In the genomic region with DNA sequence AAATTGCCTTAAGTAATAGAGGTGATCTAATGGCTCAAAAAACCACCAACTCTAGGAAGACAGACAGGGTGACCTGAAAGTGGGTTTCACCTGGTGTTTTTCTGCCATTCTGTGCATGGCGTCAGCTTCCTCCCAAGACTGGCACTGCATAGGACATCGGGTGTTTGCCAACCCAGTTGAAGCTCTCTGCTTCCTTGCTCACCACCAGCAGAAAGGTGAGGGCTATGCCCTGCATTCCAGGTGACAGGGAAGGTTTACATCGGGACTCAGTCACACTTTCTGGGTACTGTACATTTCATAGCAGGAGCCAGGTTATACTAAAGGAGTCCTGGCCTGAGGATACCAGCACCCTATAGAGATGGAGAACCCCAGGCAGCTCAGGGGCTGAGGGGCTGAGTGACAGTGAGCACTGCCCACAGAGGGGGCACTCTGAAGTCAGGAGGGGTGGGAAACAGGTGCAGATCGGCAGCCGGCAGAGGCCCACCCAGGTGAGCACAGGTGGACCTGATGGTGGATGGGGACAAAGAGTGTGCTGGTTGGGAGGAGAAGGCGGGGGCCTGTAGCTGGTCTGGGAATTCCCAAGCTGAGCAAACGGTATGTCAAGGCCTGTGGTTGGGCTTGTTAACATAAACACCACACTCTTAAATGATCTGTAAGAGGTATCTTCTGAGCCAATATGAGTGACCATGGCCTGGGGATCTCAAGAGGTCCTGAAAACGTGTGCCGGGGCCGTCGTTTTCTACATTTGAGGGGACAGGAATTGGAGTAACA, we compare ENCODE assay signal across 29 cellular contexts.
"Had no signal": no experiment of that assay in that cellular context is flagged by ENCODE, and none has a peak within 500 bp of the region (broad histone marks: within the 10 kb centered on the region; RNA-seq: fewer than 3 reads in every experiment).

No MANE protein-coding gene starts in this region.

- H3K36me3 ChIP-seq: ascending aorta, breast epithelium, cardiac muscle cell, colonic mucosa, esophagus squamous epithelium, gastroesophageal sphincter had no signal

- ATAC-seq: activated naive CD4-positive, alpha-beta T cell treated with anti-CD3 and anti-CD28 coated beads, Interleukin-2, amount 50 U/mL, for 72 hours; activated T-cell treated with anti-CD3 and anti-CD28 coated beads, Interleukin-2, amount 50 U/mL, for 72 hours; effector memory CD8-positive, alpha-beta T cell; gastroesophageal sphincter had no signal

- H3K4me3 ChIP-seq: ascending aorta, breast epithelium, cardiac muscle cell, colonic mucosa, dorsolateral prefrontal cortex, esophagus squamous epithelium, gastroesophageal sphincter had no signal

- H3K27ac Mint-ChIP-seq: activated naive CD4-positive, alpha-beta T cell treated with anti-CD3 and anti-CD28 coated beads, Interleukin-2, amount 10 ng/mL, durations not matched to agents 7 days and 5 days; activated naive CD8-positive, alpha-beta T cell treated with anti-CD3 and anti-CD28 coated beads, Interleukin-2, amount 10 ng/mL, durations not matched to agents 7 days and 5 days; activated T-cell treated with anti-CD3 and anti-CD28 coated beads, Interleukin-2, amount 50 U/mL, for 24 hours; activated T-cell treated with anti-CD3 and anti-CD28 coated beads, Interleukin-2, amount 50 U/mL, for 72 hours; brain; effector memory CD8-positive, alpha-beta T cell had no signal

- H3K4me1 Mint-ChIP-seq: activated naive CD4-positive, alpha-beta T cell treated with anti-CD3 and anti-CD28 coated beads, Interleukin-2, amount 10 ng/mL, durations not matched to agents 7 days and 5 days; brain had no signal

- DNase-seq: activated CD4-positive, alpha-beta T cell treated with anti-CD3 and anti-CD28 coated beads for 4 hours; activated CD4-positive, alpha-beta T cell treated with anti-CD3 and anti-CD28 coated beads, Interleukin-2, amount 50 U/mL, for 1 hour; activated CD4-positive, alpha-beta T cell treated with anti-CD3 and anti-CD28 coated beads, Interleukin-2, amount 50 U/mL, for 48 hours; activated CD4-positive, CD25-positive, alpha-beta regulatory T cell; activated CD4-positive, CD25-positive, alpha-beta regulatory T cell treated with anti-CD3 and anti-CD28 coated beads, Interleukin-2, amount 50 U/mL, for 72 hours; activated CD8-positive, alpha-beta memory T cell treated with anti-CD3 and anti-CD28 coated beads, Interleukin-2, amount 50 U/mL, for 48 hours; activated gamma-delta T cell; activated naive CD4-positive, alpha-beta T cell; activated naive CD4-positive, alpha-beta T cell treated with anti-CD3 and anti-CD28 coated beads, Interleukin-2, amount 10 ng/mL, durations not matched to agents 7 days and 5 days; activated naive CD8-positive, alpha-beta T cell treated with anti-CD3 and anti-CD28 coated beads, Interleukin-2, amount 10 ng/mL, durations not matched to agents 7 days and 5 days; activated T-cell treated with anti-CD3 and anti-CD28 coated beads for 4 hours; activated T-cell treated with anti-CD3 and anti-CD28 coated beads, Interleukin-2, amount 50 U/mL, for 24 hours; activated T-cell treated with anti-CD3 and anti-CD28 coated beads, Interleukin-2, amount 50 U/mL, for 72 hours; central memory CD4-positive, alpha-beta T cell; cerebellar nuclear complex; colonic mucosa; dorsolateral prefrontal cortex; effector memory CD8-positive, alpha-beta T cell; erythroblast; esophagus squamous epithelium; foreskin melanocyte; head of caudate nucleus; T-helper 2 cell had no signal

- H3K4me1 ChIP-seq: ascending aorta, breast epithelium, colonic mucosa, gastroesophageal sphincter had no signal

- H3K4me3 Mint-ChIP-seq: activated naive CD4-positive, alpha-beta T cell treated with anti-CD3 and anti-CD28 coated beads, Interleukin-2, amount 10 ng/mL, durations not matched to agents 7 days and 5 days; activated naive CD8-positive, alpha-beta T cell treated with anti-CD3 and anti-CD28 coated beads, Interleukin-2, amount 10 ng/mL, durations not matched to agents 7 days and 5 days; activated T-cell treated with anti-CD3 and anti-CD28 coated beads, Interleukin-2, amount 50 U/mL, for 24 hours; activated T-cell treated with anti-CD3 and anti-CD28 coated beads, Interleukin-2, amount 50 U/mL, for 72 hours; brain; effector memory CD8-positive, alpha-beta T cell had no signal

- H3K9me3 ChIP-seq: ascending aorta, breast epithelium, colonic mucosa, esophagus squamous epithelium, gastroesophageal sphincter had no signal

- H3K27ac ChIP-seq: ascending aorta, breast epithelium, cardiac muscle cell, colonic mucosa, dorsolateral prefrontal cortex, esophagus squamous epithelium, gastroesophageal sphincter had no signal

- H3K36me3 Mint-ChIP-seq: activated naive CD8-positive, alpha-beta T cell treated with anti-CD3 and anti-CD28 coated beads, Interleukin-2, amount 10 ng/mL, durations not matched to agents 7 days and 5 days had no signal

- H3K9me3 Mint-ChIP-seq: effector memory CD8-positive, alpha-beta T cell had no signal
